ENCODE assay signal across 8 cellular contexts in genomic region chr13:50125556-50126377, GRCh38.
DNase-seq lines count a peak whose midpoint lies in the region; ATAC-seq, FAIRE-seq and TF ChIP-seq lines count a peak whose summit lies in the region.

No MANE protein-coding gene starts in this region.

- peak overlapping the region; percentile 84 for H3K4me3 Mint-ChIP-seq in activated T-helper 1 cell treated with anti-CD3 and anti-CD28 coated beads, Interleukin-12 subunit alpha, Interleukin-12 subunit beta, Interleukin-2, Interleukin-4 antibody, amounts not matched to agents 30 ng/mL and 10 ng/mL and 1 ng/mL, durations not matched to agents 14 hours and 24 hours and 36 hours

- peak; percentile 94 for DNase-seq in A673 (ENCODE audit: low spot score)
- peak; percentile 83 for DNase-seq in LoVo (ENCODE audit: low spot score)
- peak; percentile 54 for DNase-seq in RCC 7860 (ENCODE audit: low spot score)
- DNase-seq in activated T-helper 1 cell treated with anti-CD3 and anti-CD28 coated beads, Interleukin-12 subunit alpha, Interleukin-12 subunit beta, Interleukin-2, Interleukin-4 antibody, amounts not matched to agents 30 ng/mL and 10 ng/mL and 1 ng/mL, durations not matched to agents 14 hours and 24 hours and 36 hours (ENCODE audit: low spot score), result peak; percentile 58
- DNase-seq in esophagus muscularis mucosa (ENCODE audit: extremely low spot score), result peak; percentile 99
- peak; percentile 67 to 74 for DNase-seq in stimulated activated CD8-positive, alpha-beta memory T cell treated with anti-CD3 and anti-CD28 coated beads, Interleukin-7, amount 100 ng/mL, for 1 hour (ENCODE audit: low read depth in 2 of 2)

- no peak for TF ChIP-seq CTCF in A673 (conservative IDR thresholded peaks at IDR 0.05; ENCODE audit: low read depth, low read length)
- no peak for TF ChIP-seq CTCF in esophagus muscularis mucosa (IDR thresholded peaks at IDR 0.05)

- FAIRE-seq in RCC 7860 (lab: Jason Lieb, UNC), result no peak

- H3K9me3 Mint-ChIP-seq in activated T-helper 1 cell treated with anti-CD3 and anti-CD28 coated beads, Interleukin-12 subunit alpha, Interleukin-12 subunit beta, Interleukin-2, Interleukin-4 antibody, amounts not matched to agents 30 ng/mL and 10 ng/mL and 1 ng/mL, durations not matched to agents 14 hours and 24 hours and 36 hours, result peaks cover 4% of the 10 kb centered on the region

- H3K4me1 Mint-ChIP-seq in activated T-helper 1 cell treated with anti-CD3 and anti-CD28 coated beads, Interleukin-12 subunit alpha, Interleukin-12 subunit beta, Interleukin-2, Interleukin-4 antibody, amounts not matched to agents 30 ng/mL and 10 ng/mL and 1 ng/mL, durations not matched to agents 14 hours and 24 hours and 36 hours (ENCODE audit: low read depth), result peaks cover 54% of the 10 kb centered on the region

- no peaks in the 10 kb centered on the region for H3K9me3 ChIP-seq in A673 (ENCODE audit: low read depth, low read length, poor library complexity, severe bottlenecking)
- no peaks in the 10 kb centered on the region for H3K9me3 ChIP-seq in esophagus muscularis mucosa
- H3K9me3 ChIP-seq in muscle layer of colon (ENCODE audit: low read length), result peaks cover 9% of the 10 kb centered on the region

- TF ChIP-seq POLR2A in esophagus muscularis mucosa (IDR thresholded peaks at IDR 0.05; ENCODE audit: low read depth), result peak; percentile 55

- ATAC-seq in GM19397 (IDR thresholded peaks at IDR 0.05; ENCODE audit: unreplicated experiment), result peak; percentile 10

- H3K27ac Mint-ChIP-seq in activated T-helper 1 cell treated with anti-CD3 and anti-CD28 coated beads, Interleukin-12 subunit alpha, Interleukin-12 subunit beta, Interleukin-2, Interleukin-4 antibody, amounts not matched to agents 30 ng/mL and 10 ng/mL and 1 ng/mL, durations not matched to agents 14 hours and 24 hours and 36 hours, result peak overlapping the region; percentile 93

- H3K9ac ChIP-seq in muscle layer of colon (ENCODE audit: low read length), result peak overlapping the region; percentile 73

- H3K27me3 ChIP-seq in A673 (replicated peaks; ENCODE audit: insufficient read depth, low read depth, low read length, poor library complexity), result no peaks in the 10 kb centered on the region
- H3K27me3 ChIP-seq in esophagus muscularis mucosa, result peaks cover 0 to 35% (median 23%) of the 10 kb centered on the region in 4 donors
- H3K27me3 ChIP-seq in muscle layer of colon (ENCODE audit: control insufficient read depth in 1 of 2, insufficient read depth in 2 of 2, low read length in 2 of 2), result peaks cover 43% of the 10 kb centered on the region in 2 donors

- TF ChIP-seq EP300 in esophagus muscularis mucosa (IDR thresholded peaks at IDR 0.05), result no peak

- intact Hi-C loops in A673 (cut with micrococcal nuclease; ENCODE audit: unreplicated experiment), result no loop called here
- intact Hi-C loops in activated T-helper 1 cell treated with anti-CD3 and anti-CD28 coated beads, Interleukin-12 subunit alpha, Interleukin-12 subunit beta, Interleukin-2, Interleukin-4 antibody, amounts not matched to agents 30 ng/mL and 10 ng/mL and 1 ng/mL, durations not matched to agents 14 hours and 24 hours and 36 hours (cut with micrococcal nuclease), result loop anchor here (1.0 to 2.0 kb wide), 2 partner anchors 189 to 241 kb away; partner anchors contain the start of gene SPRYD7
- intact Hi-C loops in esophagus muscularis mucosa (cut with DNase I), result loop anchor here (2.0 kb wide), 1 partner anchor 129 kb away; the partner anchor contains the start of gene TRIM13

- peaks cover 18% of the 10 kb centered on the region for H3K36me3 Mint-ChIP-seq in activated T-helper 1 cell treated with anti-CD3 and anti-CD28 coated beads, Interleukin-12 subunit alpha, Interleukin-12 subunit beta, Interleukin-2, Interleukin-4 antibody, amounts not matched to agents 30 ng/mL and 10 ng/mL and 1 ng/mL, durations not matched to agents 14 hours and 24 hours and 36 hours (ENCODE audit: low read depth)

- no TSS peak for BruUV-seq in A673 (replicated peaks; lab: Mats Ljungman, UMichigan)

- H3K4me1 ChIP-seq in A673 (ENCODE audit: insufficient read depth, low read length, poor library complexity, severe bottlenecking), result peaks cover 34% of the 10 kb centered on the region
- H3K4me1 ChIP-seq in esophagus muscularis mucosa, result peaks cover 21 to 70% (median 67%) of the 10 kb centered on the region in 4 donors
- H3K4me1 ChIP-seq in muscle layer of colon (ENCODE audit: insufficient read depth, low read length), result peaks cover 52% of the 10 kb centered on the region

- POLR2A ChIA-PET in A673 (lab: Charles Lee; ENCODE audit: low non-redundant PET), result interaction anchor here (0.6 to 0.7 kb wide), 3 partner anchors 674 to 1495 kb away, joined by 3 to 5 read pairs (median 3); no protein-coding TSS in a partner anchor

- H3K4me3 ChIP-seq in A673 (ENCODE audit: low read depth, low read length, poor library complexity, severe bottlenecking) (peak overlapping the region; percentile 91), esophagus muscularis mucosa (peak overlapping the region; percentile 79 to 99 (median 89)), muscle layer of colon (ENCODE audit: low read depth in 1 of 2, low read length in 2 of 2) (peak overlapping the region; percentile 86 to 92)

- H3K36me3 ChIP-seq in A673 (ENCODE audit: insufficient read depth, low read length, poor library complexity, severe bottlenecking) (no peaks in the 10 kb centered on the region), esophagus muscularis mucosa (peaks cover 0 to 7% (median 0%) of the 10 kb centered on the region in 4 donors), muscle layer of colon (ENCODE audit: insufficient read depth, low read length) (no peaks in the 10 kb centered on the region)

- H3K27me3 Mint-ChIP-seq in activated T-helper 1 cell treated with anti-CD3 and anti-CD28 coated beads, Interleukin-12 subunit alpha, Interleukin-12 subunit beta, Interleukin-2, Interleukin-4 antibody, amounts not matched to agents 30 ng/mL and 10 ng/mL and 1 ng/mL, durations not matched to agents 14 hours and 24 hours and 36 hours (ENCODE audit: insufficient read depth), result peaks cover 7% of the 10 kb centered on the region

- no CpG with 5 or more reads among the region's 94 CpGs for WGBS in esophagus muscularis mucosa

- CTCF ChIA-PET in A673 (lab: Charles Lee), result no interaction called here

- H3K27ac ChIP-seq in A673 (ENCODE audit: low read depth, low read length, poor library complexity, severe bottlenecking) (peak overlapping the region; percentile 99), esophagus muscularis mucosa (replicated peaks in 1 of 4) (peak overlapping the region; percentile 95 to 100 (median 100)), muscle layer of colon (ENCODE audit: low read depth, low read length) (peak overlapping the region; percentile 99)

Comparison
In these comparisons a context has a peak if more than half of its experiments do, and no peak if none do; other contexts are left out.
1. Peak in every context shown above with its lines: DNase-seq, ATAC-seq, H3K4me3 ChIP-seq and H3K27ac ChIP-seq.